In genomic region chr18:64279-64678, GRCh38 we compare ENCODE assay signal across 9 cellular contexts. TPM values are rescaled to one million over a fixed set of nuclear protein-coding genes. Genes with fewer than 3 reads are reported as not detected.
DNase-seq lines count a peak whose midpoint lies in the region; TF ChIP-seq lines count a peak whose summit lies in the region.
"Not testable (repeated sequence)": the region's sequence is repeated elsewhere in the genome, so short reads cannot be mapped to it uniquely, and the experiment has no call there.
"Had no signal": no experiment of that assay in that cellular context is flagged by ENCODE, and none has a peak within 500 bp of the region (broad histone marks: within the 10 kb centered on the region; RNA-seq: fewer than 3 reads in every experiment).

No MANE protein-coding gene starts in this region.

- not testable (repeated sequence) for H3K27ac ChIP-seq in esophagus muscularis mucosa (replicated peaks in 1 of 4)

- H3K27me3 ChIP-seq in esophagus muscularis mucosa: peaks cover 0 to 17% (median 0%) of the 10 kb centered on the region in 4 donors

- H3K9me3 ChIP-seq in esophagus muscularis mucosa: not testable (repeated sequence)

- TF ChIP-seq CTCF in esophagus muscularis mucosa (IDR thresholded peaks at IDR 0.05): not testable (repeated sequence)

- WGBS in esophagus muscularis mucosa: 86% methylated on average over 5 of the region's 5 CpGs

- TF ChIP-seq EP300 in esophagus muscularis mucosa (IDR thresholded peaks at IDR 0.05): not testable (repeated sequence)

- intact Hi-C loops in esophagus muscularis mucosa (cut with DNase I); posterior vena cava (cut with DNase I): not testable (repeated sequence)

- not testable (repeated sequence) for H3K36me3 ChIP-seq in esophagus muscularis mucosa

- not testable (repeated sequence) for H3K4me3 ChIP-seq in esophagus muscularis mucosa

- not testable (repeated sequence) for H3K4me1 ChIP-seq in esophagus muscularis mucosa

- TF ChIP-seq POLR2A in esophagus muscularis mucosa (IDR thresholded peaks at IDR 0.05; ENCODE audit: low read depth): not testable (repeated sequence)

- peak; percentile 24 for DNase-seq in esophagus muscularis mucosa (ENCODE audit: extremely low spot score)
- DNase-seq in posterior vena cava (ENCODE audit: low spot score): peak; percentile 19

RNA-seq across cellular contexts. Expression of gene TUBB8B, which starts 14.9 kb away (rescaled TPM):
- not detected for total RNA-seq in esophagus muscularis mucosa
- not detected for total RNA-seq in posterior vena cava
- total RNA-seq: A172; CD4-positive, alpha-beta memory T cell; CD4-positive, alpha-beta T cell; CD4-positive, CD25-positive, alpha-beta regulatory T cell; CD8-positive, alpha-beta memory T cell; CD8-positive, alpha-beta T cell; Daoy had no signal
